Comparison of ENCODE assay signal across 2 cellular contexts in genomic region chr20:44849712-44850111, GRCh38.
TF ChIP-seq lines count a peak whose summit lies in the region.

No MANE protein-coding gene starts in this region.

TF ChIP-seq in GM23338, 12 proteins besides CTCF, POLR2A, EP300 and RAD21:
- TF ChIP-seq ETS1 (IDR thresholded peaks at IDR 0.05): no peak
- TF ChIP-seq NANOG (IDR thresholded peaks at IDR 0.05; ENCODE audit: borderline replicate concordance): no peak
- no peak for TF ChIP-seq EZH2phosphoT487 (IDR thresholded peaks at IDR 0.05; ENCODE audit: unreplicated experiment)
- no peak for TF ChIP-seq EZH2 (IDR thresholded peaks at IDR 0.05; ENCODE audit: low read depth, unreplicated experiment)
- TF ChIP-seq ZNF331 (CRISPR knock-in tag; IDR thresholded peaks at IDR 0.05; ENCODE audit: low read depth): no peak
- no peak for TF ChIP-seq ZNF114 (CRISPR knock-in tag; IDR thresholded peaks at IDR 0.05)
- no peak for TF ChIP-seq REST (IDR thresholded peaks at IDR 0.05; ENCODE audit: unreplicated experiment)
- TF ChIP-seq CREB1 (CRISPR knock-in tag; IDR thresholded peaks at IDR 0.05; ENCODE audit: low read depth): no peak
- no peak for TF ChIP-seq ZNF462 (CRISPR knock-in tag; IDR thresholded peaks at IDR 0.05)
- TF ChIP-seq POLR2AphosphoS5 (IDR thresholded peaks at IDR 0.05; ENCODE audit: low read depth): no peak

TF ChIP-seq in H1, 55 proteins besides CTCF, POLR2A, EP300 and RAD21:
- no peak for TF ChIP-seq ATF3 (IDR thresholded peaks at IDR 0.05; ENCODE audit: insufficient read depth, low read depth, low read length)
- no peak for TF ChIP-seq BRCA1 (IDR thresholded peaks at IDR 0.05; ENCODE audit: low read depth, low read length)
- TF ChIP-seq GABPA (IDR thresholded peaks at IDR 0.05; ENCODE audit: borderline replicate concordance, insufficient read depth, low read length): no peak
